Comparison of ENCODE assay signal across 7 cellular contexts in genomic region chr22:49969751-49970527, GRCh38. TPM values are rescaled to one million over a fixed set of nuclear protein-coding genes. Genes with fewer than 3 reads are reported as not detected.
DNase-seq lines count a peak whose midpoint lies in the region; ATAC-seq and TF ChIP-seq lines count a peak whose summit lies in the region.

No MANE protein-coding gene starts in this region.

- H3K9me2 ChIP-seq in HCT116 (ENCODE audit: insufficient read depth), result no peaks in the 10 kb centered on the region

- peak overlapping the region; percentile 95 for H3K4me2 ChIP-seq in HCT116 (ENCODE audit: low read length)

- H3K36me3 ChIP-seq in HCT116 (ENCODE audit: control insufficient read depth in 1 of 2, insufficient read depth in 2 of 2, low read length in 2 of 2), result no peaks in the 10 kb centered on the region; a peak in 1 of 4 replicates
- H3K36me3 ChIP-seq in right atrium auricular region, result no peaks in the 10 kb centered on the region
- peaks cover 4 to 9% (median 6%) of the 10 kb centered on the region in 4 donors for H3K36me3 ChIP-seq in stomach

- POLR2A ChIA-PET in HCT116 (lab: Charles Lee), result interaction anchor here (1.1 kb wide), 1 partner anchor 34 kb away, joined by 3 read pairs; no protein-coding TSS in a partner anchor
- POLR2A ChIA-PET in activated CD8-positive, alpha-beta T cell treated with anti-CD3 and anti-CD28 coated beads, Interleukin-2, amount 10 ng/mL, durations not matched to agents 7 days and 5 days (lab: Charles Lee), result interaction anchor here (1.6 kb wide), 1 partner anchor 9 kb away, joined by 15 read pairs; the partner anchor contains the start of gene PIM3

- H3K9ac ChIP-seq in HCT116 (ENCODE audit: low read length), result peak overlapping the region; percentile 85

- H3K27ac ChIP-seq in HCT116 (ENCODE audit: low read depth, low read length) (peak overlapping the region; percentile 70), right atrium auricular region (peak overlapping the region; percentile 96 to 98), stomach (peak overlapping the region; percentile 94 to 98 (median 98))

- H3K36me3 Mint-ChIP-seq in activated CD8-positive, alpha-beta T cell treated with anti-CD3 and anti-CD28 coated beads, Interleukin-2, amount 10 ng/mL, durations not matched to agents 7 days and 5 days (ENCODE audit: low read depth), result no peaks in the 10 kb centered on the region

- no peaks in the 10 kb centered on the region for H3K9me3 Mint-ChIP-seq in activated CD8-positive, alpha-beta T cell treated with anti-CD3 and anti-CD28 coated beads, Interleukin-2, amount 10 ng/mL, durations not matched to agents 7 days and 5 days (ENCODE audit: insufficient read depth)

- H3K4me1 ChIP-seq in HCT116 (ENCODE audit: control insufficient read depth in 1 of 2, insufficient read depth in 2 of 2, low read length in 2 of 2) (peaks cover 37 to 74% of the 10 kb centered on the region in 2 experiments), right atrium auricular region (peaks cover 0 to 76% of the 10 kb centered on the region in 2 donors), stomach (peaks cover 63 to 77% (median 73%) of the 10 kb centered on the region in 4 donors)

- no peaks in the 10 kb centered on the region for H3K27me3 Mint-ChIP-seq in activated CD8-positive, alpha-beta T cell treated with anti-CD3 and anti-CD28 coated beads, Interleukin-2, amount 10 ng/mL, durations not matched to agents 7 days and 5 days (ENCODE audit: low read depth)

- peaks cover 5% of the 10 kb centered on the region; the same call in 1 of the 2 replicates for H3K79me2 ChIP-seq in HCT116 (ENCODE audit: insufficient read depth, low read length)

- 77 to 90% (median 82%) methylated on average over 3 to 8 of the region's 8 CpGs for whole genome bisulfite sequencing in stomach, 5 donors

- no peaks in the 10 kb centered on the region for H4K20me1 ChIP-seq in HCT116 (ENCODE audit: insufficient read depth)

- no TSS peak for BruUV-seq in HCT116 (replicated peaks; lab: Mats Ljungman, UMichigan)

- H3K27me3 ChIP-seq in HCT116 (ENCODE audit: insufficient read depth, low read length) (no peaks in the 10 kb centered on the region), right atrium auricular region (no peaks in the 10 kb centered on the region), stomach (peaks cover 0 to 11% (median 0%) of the 10 kb centered on the region in 3 donors)

- no peak for TF ChIP-seq CTCF in HCT116 (IDR thresholded peaks at IDR 0.05 in 2 of 3, conservative IDR thresholded peaks at IDR 0.05 in 1 of 3; ENCODE audit: borderline replicate concordance in 1 of 3, insufficient read depth in 1 of 3, low read depth in 2 of 3, low read length in 2 of 3)
- no peak for TF ChIP-seq CTCF in right atrium auricular region (IDR thresholded peaks at IDR 0.05)
- TF ChIP-seq CTCF in stomach (IDR thresholded peaks at IDR 0.05), result no peak

- peak overlapping the region; percentile 94 for H3K27ac Mint-ChIP-seq in activated CD8-positive, alpha-beta T cell treated with anti-CD3 and anti-CD28 coated beads, Interleukin-2, amount 10 ng/mL, durations not matched to agents 7 days and 5 days

- CTCF ChIA-PET in HCT116 (lab: Charles Lee), result interaction anchor here (1.5 kb wide), 1 partner anchor 8 kb away, joined by 3 read pairs; no protein-coding TSS in a partner anchor
- CTCF ChIA-PET in activated CD8-positive, alpha-beta T cell treated with anti-CD3 and anti-CD28 coated beads, Interleukin-2, amount 10 ng/mL, durations not matched to agents 7 days and 5 days (lab: Charles Lee), result interaction anchor here (1.4 kb wide), 1 partner anchor 39 kb away, joined by 3 read pairs; no protein-coding TSS in a partner anchor

- peaks cover 22% of the 10 kb centered on the region for H3K4me1 Mint-ChIP-seq in activated CD8-positive, alpha-beta T cell treated with anti-CD3 and anti-CD28 coated beads, Interleukin-2, amount 10 ng/mL, durations not matched to agents 7 days and 5 days (ENCODE audit: low read depth)

- DNase-seq in HCT116 (ENCODE audit: low read depth, low spot score) (no peak), right atrium auricular region (ENCODE audit: low spot score) (no peak), stomach (peak; percentile 26), NCI-H526 (lab: John Stamatoyannopoulos, UW) (no peak), NCI-H2029 treated with DMSO at 0.1 percent for 48 hours (lab: John Stamatoyannopoulos, UW) (no peak)
- no peak for DNase-seq in activated CD8-positive, alpha-beta T cell treated with anti-CD3 and anti-CD28 coated beads, Interleukin-2, amount 10 ng/mL, durations not matched to agents 7 days and 5 days

- H3K4me3 Mint-ChIP-seq in activated CD8-positive, alpha-beta T cell treated with anti-CD3 and anti-CD28 coated beads, Interleukin-2, amount 10 ng/mL, durations not matched to agents 7 days and 5 days, result peak overlapping the region; percentile 76

- no peak for TF ChIP-seq POLR2A in HCT116 (IDR thresholded peaks at IDR 0.05; ENCODE audit: borderline replicate concordance, extremely low read depth, insufficient read depth, insufficient read length)
- TF ChIP-seq POLR2A in stomach (IDR thresholded peaks at IDR 0.05), result no peak

- RAD21 ChIA-PET in HCT116 (lab: Charles Lee; ENCODE audit: low non-redundant PET in 1 of 2, low total read pairs in 2 of 2, uncharacterized antibody in 2 of 2, unreplicated experiment in 2 of 2), result interaction anchor here in 1 of 2 experiments (1.0 kb wide), 1 partner anchor 39 kb away, joined by 6 read pairs; no protein-coding TSS in a partner anchor

- H3K9me3 ChIP-seq in HCT116 (ENCODE audit: control insufficient read depth in 1 of 2, insufficient read depth in 1 of 2, low read depth in 1 of 2, low read length in 2 of 2), result no peaks in the 10 kb centered on the region
- H3K9me3 ChIP-seq in right atrium auricular region, result no peaks in the 10 kb centered on the region
- no peaks in the 10 kb centered on the region for H3K9me3 ChIP-seq in stomach

- H3K4me3 ChIP-seq in HCT116 (replicated peaks in 1 of 2; ENCODE audit: low read depth in 1 of 2, low read length in 2 of 2), result peak overlapping the region in 1 of 2 experiments; percentile 67; a peak in 2 of 4 replicates
- no peak overlapping the region for H3K4me3 ChIP-seq in right atrium auricular region
- no peak overlapping the region for H3K4me3 ChIP-seq in stomach

- intact Hi-C loops in HCT116 (cut with micrococcal nuclease), result no loop called here
- intact Hi-C loops in stomach (cut with DNase I; ENCODE audit: low total_unique reads), result no loop called here

- H2AFZ ChIP-seq in HCT116 (ENCODE audit: low read depth, low read length, poor library complexity, severe bottlenecking), result no peak overlapping the region

- no peak for TF ChIP-seq RAD21 in HCT116 (IDR thresholded peaks at IDR 0.05; ENCODE audit: low read depth)

- no peak for TF ChIP-seq EP300 in stomach (IDR thresholded peaks at IDR 0.05)

- no peak for ATAC-seq in HCT116
- ATAC-seq in activated CD8-positive, alpha-beta T cell treated with anti-CD3 and anti-CD28 coated beads, Interleukin-2, amount 10 ng/mL, durations not matched to agents 7 days and 5 days, result no peak
- no peak for ATAC-seq in HG02840 (IDR thresholded peaks at IDR 0.05; ENCODE audit: low FRiP score, unreplicated experiment)

TF ChIP-seq in HCT116, 20 proteins besides CTCF, POLR2A, EP300 and RAD21:
- TF ChIP-seq EZH2phosphoT487 (IDR thresholded peaks at IDR 0.05; ENCODE audit: borderline replicate concordance) (no peak), EZH2 (IDR thresholded peaks at IDR 0.05) (no peak), YY1 (IDR thresholded peaks at IDR 0.05; ENCODE audit: extremely low read depth, insufficient replicate concordance, low read depth, low read length) (no peak), ZFX (IDR thresholded peaks at IDR 0.05) (no peak), SIN3A (IDR thresholded peaks at IDR 0.05; ENCODE audit: low read depth) (no peak), MAX (IDR thresholded peaks at IDR 0.05) (no peak)

RNA-seq across cellular contexts. Expression of gene PIM3, which starts 9.4 kb away (rescaled TPM):
- total RNA-seq in HCT116 (2021; ENCODE audit: unreplicated experiment), result 116 TPM
- 84.5 and 97.2 TPM in 2 replicates for polyA plus RNA-seq in HCT116 (2012)
- 10 to 100 TPM; 45.1 to 45.7 TPM for total RNA-seq in activated CD8-positive, alpha-beta T cell treated with anti-CD3 and anti-CD28 coated beads, Interleukin-2, amount 10 ng/mL, durations not matched to agents 7 days and 5 days
- total RNA-seq in right atrium auricular region, result 10 to 100 TPM; 64.5 to 66.9 TPM
- total RNA-seq in stomach, result 100 to 1,000 TPM in 3 of 5 donors, 10 to 100 TPM in 2; 51.9 to 802 (median 298) TPM
- 10 to 100 TPM; 75.6 to 87.6 (median 81.6) TPM for polyA plus RNA-seq in stomach

RNA-seq across cellular contexts. Expression of gene IL17REL, which starts 42.6 kb away (rescaled TPM):
- total RNA-seq in HCT116 (2021; ENCODE audit: unreplicated experiment) (not detected), right atrium auricular region (not detected), stomach (1 to 10 TPM in 1 of 5 donors, under 1 TPM in 2, not detected in 2; 0.87 to 1.2 (median 0.92) TPM)
- polyA plus RNA-seq in HCT116 (2012), result not detected in 2 replicates
- total RNA-seq in activated CD8-positive, alpha-beta T cell treated with anti-CD3 and anti-CD28 coated beads, Interleukin-2, amount 10 ng/mL, durations not matched to agents 7 days and 5 days, result not detected
- polyA plus RNA-seq in stomach, result under 1 TPM in 1 of 3 donors, not detected in 2; 0.03 TPM

RNA-seq across cellular contexts. Expression of gene CRELD2, which starts 51.5 kb away (rescaled TPM):
- total RNA-seq in HCT116 (2021; ENCODE audit: unreplicated experiment) (45.8 TPM), right atrium auricular region (10 to 100 TPM; 16.1 to 28.5 TPM), stomach (10 to 100 TPM; 35.4 to 83.0 (median 81.1) TPM)
- 39.6 and 41.0 TPM in 2 replicates for polyA plus RNA-seq in HCT116 (2012)
- 10 to 100 TPM; 58.0 to 58.1 TPM for total RNA-seq in activated CD8-positive, alpha-beta T cell treated with anti-CD3 and anti-CD28 coated beads, Interleukin-2, amount 10 ng/mL, durations not matched to agents 7 days and 5 days
- 10 to 100 TPM; 19.4 to 30.4 (median 29.0) TPM for polyA plus RNA-seq in stomach

RNA-seq across cellular contexts. Expression of gene ALG12, which starts 51.7 kb away (rescaled TPM):
- total RNA-seq in HCT116 (2021; ENCODE audit: unreplicated experiment), result 16.6 TPM
- polyA plus RNA-seq in HCT116 (2012), result 13.0 and 13.7 TPM in 2 replicates
- total RNA-seq in activated CD8-positive, alpha-beta T cell treated with anti-CD3 and anti-CD28 coated beads, Interleukin-2, amount 10 ng/mL, durations not matched to agents 7 days and 5 days, result 10 to 100 TPM; 16.3 to 17.4 TPM
- 10 to 100 TPM; 19.7 to 19.8 TPM for total RNA-seq in right atrium auricular region
- 10 to 100 TPM in 2 of 5 donors, 1 to 10 TPM in 3; 2.3 to 30.7 (median 9.4) TPM for total RNA-seq in stomach
- 1 to 10 TPM; 3.8 to 9.2 (median 8.8) TPM for polyA plus RNA-seq in stomach
